1 cellular context compared by ENCODE assay signal in genomic region chr2:45256867-45257641, GRCh38.
TF ChIP-seq lines count a peak whose summit lies in the region.

No MANE protein-coding gene starts in this region.

TF ChIP-seq in SK-N-SH, 30 proteins besides CTCF, POLR2A, EP300 and RAD21 (continued from another document):
- TF ChIP-seq IRF3 (IDR thresholded peaks at IDR 0.05; ENCODE audit: low read depth, low read length) (no peak), TCF12 (IDR thresholded peaks at IDR 0.05) (no peak), GATA2 (CRISPR knock-in tag; IDR thresholded peaks at IDR 0.05) (no peak)
